In the genomic region with DNA sequence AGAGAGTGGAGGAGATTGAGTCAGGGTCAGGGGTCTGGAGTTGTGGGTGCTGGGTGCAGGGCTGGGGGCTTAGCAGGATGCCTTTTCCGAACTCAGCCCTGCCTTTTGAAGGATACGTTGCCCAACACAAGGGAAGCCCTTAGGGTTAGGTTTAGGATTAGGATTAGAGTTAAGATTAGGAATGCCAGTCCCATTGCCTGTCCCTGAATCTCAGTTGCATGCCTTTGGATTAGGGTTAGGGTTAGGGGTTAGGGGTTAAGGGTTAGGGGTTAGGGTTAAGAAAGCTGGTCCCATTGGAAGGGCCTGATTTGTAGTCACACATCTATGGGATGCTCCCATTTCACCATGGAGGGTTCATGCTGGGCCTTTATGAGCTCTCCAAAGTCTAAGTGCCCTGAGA, we compare ENCODE assay signal across 1 cellular context.
TF ChIP-seq lines count a peak whose summit lies in the region.

No MANE protein-coding gene starts in this region.

TF ChIP-seq in K562, 482 proteins besides CTCF, POLR2A, EP300 and RAD21:
- no peak for TF ChIP-seq HNRNPH1 (optimal IDR thresholded peaks at IDR 0.05; ENCODE audit: low read depth, low read length)
- TF ChIP-seq POLR3G (IDR thresholded peaks at IDR 0.05; ENCODE audit: extremely low read depth, insufficient read length, insufficient replicate concordance): no peak
- TF ChIP-seq OTX1 (CRISPR knock-in tag; IDR thresholded peaks at IDR 0.05): no peak
- TF ChIP-seq, protein P1, sequence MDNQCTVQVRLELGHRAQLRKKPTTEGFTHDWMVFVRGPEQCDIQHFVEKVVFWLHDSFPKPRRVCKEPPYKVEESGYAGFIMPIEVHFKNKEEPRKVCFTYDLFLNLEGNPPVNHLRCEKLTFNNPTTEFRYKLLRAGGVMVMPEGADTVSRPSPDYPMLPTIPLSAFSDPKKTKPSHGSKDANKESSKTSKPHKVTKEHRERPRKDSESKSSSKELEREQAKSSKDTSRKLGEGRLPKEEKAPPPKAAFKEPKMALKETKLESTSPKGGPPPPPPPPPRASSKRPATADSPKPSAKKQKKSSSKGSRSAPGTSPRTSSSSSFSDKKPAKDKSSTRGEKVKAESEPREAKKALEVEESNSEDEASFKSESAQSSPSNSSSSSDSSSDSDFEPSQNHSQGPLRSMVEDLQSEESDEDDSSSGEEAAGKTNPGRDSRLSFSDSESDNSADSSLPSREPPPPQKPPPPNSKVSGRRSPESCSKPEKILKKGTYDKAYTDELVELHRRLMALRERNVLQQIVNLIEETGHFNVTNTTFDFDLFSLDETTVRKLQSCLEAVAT (IDR thresholded peaks at IDR 0.05): no peak
- TF ChIP-seq ILK (tag; IDR thresholded peaks at IDR 0.05; ENCODE audit: borderline replicate concordance, low read depth): no peak
- no peak for TF ChIP-seq ZKSCAN8 (CRISPR knock-in tag; IDR thresholded peaks at IDR 0.05)
- no peak for TF ChIP-seq NR2C2 (CRISPR knock-in tag; IDR thresholded peaks at IDR 0.05)
- peak; percentile 24; the same call in 1 of the 2 replicates for TF ChIP-seq NR2C2 (tag; IDR thresholded peaks at IDR 0.05)
- TF ChIP-seq IRF2 (CRISPR knock-in tag; IDR thresholded peaks at IDR 0.05): no peak
- TF ChIP-seq, protein P2, sequence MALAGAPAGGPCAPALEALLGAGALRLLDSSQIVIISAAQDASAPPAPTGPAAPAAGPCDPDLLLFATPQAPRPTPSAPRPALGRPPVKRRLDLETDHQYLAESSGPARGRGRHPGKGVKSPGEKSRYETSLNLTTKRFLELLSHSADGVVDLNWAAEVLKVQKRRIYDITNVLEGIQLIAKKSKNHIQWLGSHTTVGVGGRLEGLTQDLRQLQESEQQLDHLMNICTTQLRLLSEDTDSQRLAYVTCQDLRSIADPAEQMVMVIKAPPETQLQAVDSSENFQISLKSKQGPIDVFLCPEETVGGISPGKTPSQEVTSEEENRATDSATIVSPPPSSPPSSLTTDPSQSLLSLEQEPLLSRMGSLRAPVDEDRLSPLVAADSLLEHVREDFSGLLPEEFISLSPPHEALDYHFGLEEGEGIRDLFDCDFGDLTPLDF (CRISPR knock-in tag; IDR thresholded peaks at IDR 0.05): no peak
- no peak for TF ChIP-seq NFXL1 (CRISPR knock-in tag; IDR thresholded peaks at IDR 0.05)
- TF ChIP-seq PTBP1 (IDR thresholded peaks at IDR 0.05; ENCODE audit: low read depth, low read length): no peak
- TF ChIP-seq NR2C1 (IDR thresholded peaks at IDR 0.05): peak; percentile 65
- TF ChIP-seq NR2C1 (tag; IDR thresholded peaks at IDR 0.05): peak; percentile 67
- no peak for TF ChIP-seq PREB (CRISPR knock-in tag; IDR thresholded peaks at IDR 0.05)
- no peak for TF ChIP-seq POLR2AphosphoS2 (IDR thresholded peaks at IDR 0.05; ENCODE audit: low read length)
- no peak for TF ChIP-seq ZNF263 (CRISPR knock-in tag; IDR thresholded peaks at IDR 0.05; ENCODE audit: borderline replicate concordance)
- no peak for TF ChIP-seq THRAP3 (IDR thresholded peaks at IDR 0.05; ENCODE audit: borderline replicate concordance)
